In genomic region chr3:136838641-136839555, GRCh38 we compare ENCODE assay signal across 12 cellular contexts. TPM values are rescaled to one million over a fixed set of nuclear protein-coding genes. Genes with fewer than 3 reads are reported as not detected.
A peak's percentile ranks its signal among the peaks of the same experiment; 100 is the strongest.
DNase-seq lines count a peak whose midpoint lies in the region; ATAC-seq, FAIRE-seq and TF ChIP-seq lines count a peak whose summit lies in the region.
"Had no signal": no experiment of that assay in that cellular context is flagged by ENCODE, and none has a peak within 500 bp of the region (broad histone marks: within the 10 kb centered on the region; RNA-seq: fewer than 3 reads in every experiment).

No MANE protein-coding gene starts in this region.

- H3K4me3 Mint-ChIP-seq in T-helper 1 cell treated with Interleukin-12 subunit alpha and Interleukin-12 subunit beta and Interleukin-4 antibody, amounts not matched to agents 30 μg/mL and 1 μg/mL, for 36 hours, result peak overlapping the region; percentile 25
- H3K4me3 Mint-ChIP-seq in CD4-positive, alpha-beta memory T cell, result no peak overlapping the region
- H3K4me3 Mint-ChIP-seq: T-cell had no signal

- H4K20me1 ChIP-seq in OCI-LY7 (ENCODE audit: insufficient read depth, low read length), result 0 out of 2 replicates have a peak, but pooled peaks cover 3% of the 10 kb centered on the region

- peaks cover 18% of the 10 kb centered on the region for H3K36me3 Mint-ChIP-seq in T-helper 1 cell treated with Interleukin-12 subunit alpha and Interleukin-12 subunit beta and Interleukin-4 antibody, amounts not matched to agents 30 μg/mL and 1 μg/mL, for 36 hours (ENCODE audit: low read depth)
- peaks cover 13 to 29% of the 10 kb centered on the region in 2 donors for H3K36me3 Mint-ChIP-seq in CD4-positive, alpha-beta memory T cell

- no peaks in the 10 kb centered on the region for H3K27me3 Mint-ChIP-seq in T-helper 1 cell treated with Interleukin-12 subunit alpha and Interleukin-12 subunit beta and Interleukin-4 antibody, amounts not matched to agents 30 μg/mL and 1 μg/mL, for 36 hours (ENCODE audit: low read depth)
- no peaks in the 10 kb centered on the region for H3K27me3 Mint-ChIP-seq in CD4-positive, alpha-beta memory T cell
- H3K27me3 Mint-ChIP-seq: T-cell had no signal

- POLR2A ChIA-PET in A549 (lab: Yijun Ruan, JAX) (interaction anchor here (0.7 to 2.3 kb wide), 4 partner anchors 20 to 643 kb away, joined by 4 to 15 read pairs (median 6); partner anchors contain the start of genes MSL2, NCK1, SLC35G2 and STAG1), OCI-LY7 (lab: Charles Lee) (interaction anchor here (0.6 kb wide), 1 partner anchor 28 kb away, joined by 3 read pairs; no protein-coding TSS in a partner anchor)
- POLR2A ChIA-PET in CD4-positive, alpha-beta memory T cell (lab: Charles Lee; ENCODE audit: partially characterized antibody), result interaction anchor here (1.2 kb wide), 1 partner anchor 23 kb away, joined by 4 read pairs; the partner anchor contains the start of gene NCK1

- CTCF ChIA-PET in A549 (lab: Yijun Ruan, JAX) (no interaction called here), OCI-LY7 (lab: Charles Lee; ENCODE audit: unreplicated experiment) (no interaction called here)
- CTCF ChIA-PET in CD4-positive, alpha-beta memory T cell (lab: Charles Lee; ENCODE audit: partially characterized antibody), result interaction anchor here (1.2 kb wide), 1 partner anchor 86 kb away, joined by 3 read pairs; the partner anchor contains the start of gene STAG1

- intact Hi-C loops in OCI-LY7 (cut with micrococcal nuclease; ENCODE audit: unreplicated experiment), result no loop called here
- intact Hi-C loops in CD4-positive, alpha-beta memory T cell (cut with micrococcal nuclease), result no loop called here

- H3K27me3 ChIP-seq in foreskin keratinocyte, result no peaks in the 10 kb centered on the region
- no peaks in the 10 kb centered on the region for H3K27me3 ChIP-seq in CD4-positive, alpha-beta memory T cell (ENCODE audit: insufficient read depth, low read length)

- ATAC-seq in A549 (peak; percentile 70 to 76; a peak in 5 of 6 replicates), foreskin keratinocyte (peak; percentile 86)
- ATAC-seq: T-cell had no signal

- FAIRE-seq in A549 (lab: Jason Lieb, UNC) (no peak), H54 (lab: Jason Lieb, UNC) (peak; percentile 89), GM19239 (lab: Jason Lieb, UNC) (no peak)

- WGBS in A549 (ENCODE audit: missing lambda C conversion rate), result 65% methylated on average over 1 of the region's 1 CpG

- no peak for TF ChIP-seq POLR2A in A549 (IDR thresholded peaks at IDR 0.05; ENCODE audit: low read length)
- TF ChIP-seq POLR2A in H54 (IDR thresholded peaks at IDR 0.05; ENCODE audit: low read depth, low read length), result no peak

- peaks cover 23% of the 10 kb centered on the region for H3K36me3 ChIP-seq in OCI-LY7 (ENCODE audit: insufficient read depth, low read length)
- no peaks in the 10 kb centered on the region for H3K36me3 ChIP-seq in CD4-positive, alpha-beta memory T cell (ENCODE audit: insufficient read depth, low read length)

- H3K27ac ChIP-seq in A549, result peak overlapping the region; percentile 31 to 74; a peak in 4 of 6 replicates
- no peak overlapping the region for H3K27ac ChIP-seq in foreskin keratinocyte
- no peak overlapping the region for H3K27ac ChIP-seq in OCI-LY7 (ENCODE audit: low read depth, low read length, poor library complexity, severe bottlenecking)
- no peak overlapping the region for H3K27ac ChIP-seq in CD4-positive, alpha-beta memory T cell (ENCODE audit: low read depth, low read length)

- no peak for TF ChIP-seq CTCF in A549 (IDR thresholded peaks at IDR 0.05)
- TF ChIP-seq CTCF in foreskin keratinocyte (conservative IDR thresholded peaks at IDR 0.05), result no peak
- TF ChIP-seq CTCF in OCI-LY7 (conservative IDR thresholded peaks at IDR 0.05; ENCODE audit: low read length), result no peak

- BruUV-seq in OCI-LY7 (replicated peaks; lab: Mats Ljungman, UMichigan), result no TSS peak

- H3K9me3 ChIP-seq in A549 (no peaks in the 10 kb centered on the region), OCI-LY7 (ENCODE audit: low read length) (no peaks in the 10 kb centered on the region)
- no peaks in the 10 kb centered on the region for H3K9me3 ChIP-seq in CD4-positive, alpha-beta memory T cell (ENCODE audit: control insufficient read depth in 1 of 2, low read length in 2 of 2)

- H2AFZ ChIP-seq in OCI-LY7 (ENCODE audit: low read length), result no peak overlapping the region

- H3K9me3 Mint-ChIP-seq in T-helper 1 cell treated with Interleukin-12 subunit alpha and Interleukin-12 subunit beta and Interleukin-4 antibody, amounts not matched to agents 30 μg/mL and 1 μg/mL, for 36 hours, result no peaks in the 10 kb centered on the region
- no peaks in the 10 kb centered on the region for H3K9me3 Mint-ChIP-seq in CD4-positive, alpha-beta memory T cell
- H3K9me3 Mint-ChIP-seq: T-cell had no signal

- H3K4me3 ChIP-seq in A549 (no peak overlapping the region), OCI-LY7 (ENCODE audit: low read depth, low read length, poor library complexity, severe bottlenecking) (no peak overlapping the region)
- H3K4me3 ChIP-seq in CD4-positive, alpha-beta memory T cell (ENCODE audit: low read length in 2 of 2), result no peak overlapping the region

- H3K4me1 Mint-ChIP-seq in T-helper 1 cell treated with Interleukin-12 subunit alpha and Interleukin-12 subunit beta and Interleukin-4 antibody, amounts not matched to agents 30 μg/mL and 1 μg/mL, for 36 hours (ENCODE audit: low read depth), result peaks cover 24% of the 10 kb centered on the region
- peaks cover 6 to 14% (median 9%) of the 10 kb centered on the region in 4 donors for H3K4me1 Mint-ChIP-seq in CD4-positive, alpha-beta memory T cell

- H3K4me1 ChIP-seq in A549 (peaks cover 47% of the 10 kb centered on the region), foreskin keratinocyte (peaks cover 12% of the 10 kb centered on the region), OCI-LY7 (ENCODE audit: insufficient read depth, low read length, poor library complexity, severe bottlenecking) (no peaks in the 10 kb centered on the region)
- H3K4me1 ChIP-seq in CD4-positive, alpha-beta memory T cell (ENCODE audit: insufficient read depth, low read length), result no peaks in the 10 kb centered on the region

- TF ChIP-seq RAD21 in A549 (conservative IDR thresholded peaks at IDR 0.05 in 1 of 2, IDR thresholded peaks at IDR 0.05 in 1 of 2), result no peak

- DNase-seq in A549 (ENCODE audit: low read depth in 1 of 2, low spot score in 1 of 2) (no peak), H54 (ENCODE audit: insufficient read length, low spot score) (peak; percentile 41), foreskin keratinocyte (peak; percentile 53 to 68), GM19239 (ENCODE audit: insufficient read length, low spot score) (no peak), OCI-LY7 (ENCODE audit: low spot score) (no peak), iPS-NIHi11 (ENCODE audit: low spot score) (no peak)
- DNase-seq in CD4-positive, alpha-beta memory T cell, result no peak
- DNase-seq: amniotic stem cell; DMS153; stimulated activated CD4-positive, alpha-beta T cell treated with anti-CD3 and anti-CD28 coated beads, Interleukin-15, amount 100 ng/mL, for 24 hours; T-cell had no signal

- H3K27ac Mint-ChIP-seq in T-helper 1 cell treated with Interleukin-12 subunit alpha and Interleukin-12 subunit beta and Interleukin-4 antibody, amounts not matched to agents 30 μg/mL and 1 μg/mL, for 36 hours, result peak overlapping the region; percentile 21
- peak overlapping the region in 1 of 7 donors; percentile 23 for H3K27ac Mint-ChIP-seq in CD4-positive, alpha-beta memory T cell

- no peaks in the 10 kb centered on the region for H3K9me2 ChIP-seq in OCI-LY7 (ENCODE audit: insufficient read depth, low read length)

- TF ChIP-seq EP300 in A549 (IDR thresholded peaks at IDR 0.05), result no peak

- peak overlapping the region; percentile 40 for H3K4me2 ChIP-seq in A549
- H3K4me2 ChIP-seq in OCI-LY7 (ENCODE audit: low read length), result no peak overlapping the region

- no peaks in the 10 kb centered on the region for H3K79me2 ChIP-seq in OCI-LY7 (ENCODE audit: insufficient read depth, low read depth, low read length)

TF ChIP-seq in A549, 52 proteins besides CTCF, POLR2A, EP300 and RAD21:
- TF ChIP-seq RCOR1 (IDR thresholded peaks at IDR 0.05; ENCODE audit: low read depth, low read length), result no peak
- no peak for TF ChIP-seq HEYL (CRISPR knock-in tag; IDR thresholded peaks at IDR 0.05)
- TF ChIP-seq HES2 (IDR thresholded peaks at IDR 0.05), result no peak
- TF ChIP-seq MAFK (IDR thresholded peaks at IDR 0.05; ENCODE audit: partially characterized antibody), result peak; percentile 15
- no peak for TF ChIP-seq HDAC2 (IDR thresholded peaks at IDR 0.05)
- no peak for TF ChIP-seq FOSB (CRISPR knock-in tag; IDR thresholded peaks at IDR 0.05)

RNA-seq across cellular contexts. Expression of gene SLC35G2, which starts 20.0 kb away (rescaled TPM):
- polyA plus RNA-seq in A549 (2011; rRNA removed), result 30.0 and 34.8 TPM in 2 replicates
- polyA plus RNA-seq in A549 (2012; cell fraction: cytosol; rRNA removed), result 6.2 and 6.8 TPM in 2 replicates
- polyA plus RNA-seq in A549 (2012; cell fraction: nucleus; rRNA removed), result 6.5 and 10.4 TPM in 2 replicates
- polyA plus RNA-seq in A549 (2017; fragmentation: RNase III; extraction: RNeasy Plus Mini Kit Qiagen cat#74134 plus additional on column Dnase treatment), result 15.0 to 17.2 TPM (median 16.5 TPM) in 3 replicates
- 6.3 and 6.5 TPM in 2 replicates for polyA minus RNA-seq in A549 (2011; rRNA and poly(A)+ RNA removed)
- total RNA-seq in foreskin keratinocyte, result 1.8 and 2.2 TPM in 2 replicates
- polyA plus RNA-seq in foreskin keratinocyte, result 1.1 and 2.6 TPM in 2 replicates
- total RNA-seq in OCI-LY7 (2014; rRNA removed; shearing (Covaris generic)), result 0.13 TPM in 1 of 2 replicates, not detected in the other
- total RNA-seq in OCI-LY7 (2022), result 0.40 and 0.59 TPM in 2 replicates
- total RNA-seq in CD4-positive, alpha-beta memory T cell, result under 1 TPM; 0.17 to 0.42 TPM
- polyA plus RNA-seq in CD4-positive, alpha-beta memory T cell, result under 1 TPM; 0.26 to 0.38 TPM

RNA-seq across cellular contexts. Expression of gene NCK1, which starts 23.1 kb away (rescaled TPM):
- polyA plus RNA-seq in A549 (2011; rRNA removed) (47.9 and 60.8 TPM in 2 replicates), A549 (2017; fragmentation: RNase III; extraction: RNeasy Plus Mini Kit Qiagen cat#74134 plus additional on column Dnase treatment) (30.2 to 33.5 TPM (median 31.2 TPM) in 3 replicates), foreskin keratinocyte (13.9 and 17.1 TPM in 2 replicates)
- polyA plus RNA-seq in A549 (2012; cell fraction: cytosol; rRNA removed), result 13.0 and 15.8 TPM in 2 replicates
- polyA plus RNA-seq in A549 (2012; cell fraction: nucleus; rRNA removed), result 3.7 and 7.2 TPM in 2 replicates
- 14.8 and 17.3 TPM in 2 replicates for polyA minus RNA-seq in A549 (2011; rRNA and poly(A)+ RNA removed)
- total RNA-seq in foreskin keratinocyte (27.6 and 28.7 TPM in 2 replicates), OCI-LY7 (2022) (38.1 and 46.2 TPM in 2 replicates)
- 24.9 and 35.2 TPM in 2 replicates for total RNA-seq in OCI-LY7 (2014; rRNA removed; shearing (Covaris generic))
- total RNA-seq in CD4-positive, alpha-beta memory T cell, result 10 to 100 TPM; 61.2 to 68.4 TPM
- polyA plus RNA-seq in CD4-positive, alpha-beta memory T cell, result 10 to 100 TPM; 40.3 to 62.1 TPM

Comparison
In these comparisons a context has a peak if more than half of its experiments do, and no peak if none do; other contexts are left out.
1. DNase-seq: peak in H54 (single experiment) and foreskin keratinocyte (2 of 2); none in A549 (0 of 2), GM19239 (single experiment), OCI-LY7 (single experiment), CD4-positive, alpha-beta memory T cell (0 of 5) and iPS-NIHi11 (single experiment).
2. H3K27ac ChIP-seq: peak in A549 (2 of 2); none in foreskin keratinocyte (single experiment), OCI-LY7 (single experiment) and CD4-positive, alpha-beta memory T cell (single experiment).